ENCODE assay signal across 22 cellular contexts in the genomic region with DNA sequence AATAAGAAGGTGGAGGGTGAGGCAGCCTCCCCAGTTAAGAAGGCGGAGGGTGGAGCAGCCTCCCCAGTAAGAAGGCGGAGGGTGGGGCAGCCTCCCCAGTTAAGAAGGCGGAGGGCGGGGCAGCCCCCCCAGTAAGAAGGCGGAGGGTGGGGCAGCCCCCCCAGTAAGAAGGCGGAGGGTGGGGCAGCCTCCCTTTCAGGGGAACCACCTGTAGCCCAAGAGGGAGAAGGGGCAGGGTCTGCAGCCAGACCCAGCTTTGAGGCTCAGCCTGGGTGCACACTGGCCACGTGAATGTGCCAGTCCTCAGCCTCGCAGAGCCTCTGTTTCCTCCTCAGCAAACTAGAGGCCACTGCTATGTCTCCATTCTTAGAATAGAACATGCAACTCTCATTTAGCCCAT. TPM values are rescaled to one million over a fixed set of nuclear protein-coding genes. Genes with fewer than 3 reads are reported as not detected.
"Had no signal": no experiment of that assay in that cellular context is flagged by ENCODE, and none has a peak within 500 bp of the region (broad histone marks: within the 10 kb centered on the region; RNA-seq: fewer than 3 reads in every experiment).

No MANE protein-coding gene starts in this region.

- H3K4me1 ChIP-seq: adrenal gland, esophagus muscularis mucosa, spleen, stomach, thyroid gland had no signal

- FAIRE-seq: colon, keratinocyte, urothelium cell line had no signal

- H3K27ac ChIP-seq: adrenal gland, cardiac muscle cell, esophagus muscularis mucosa, hepatocyte, spleen, stomach, thyroid gland had no signal

- H3K9me3 ChIP-seq: adrenal gland, spleen, stomach, thyroid gland had no signal

- H3K9me3 Mint-ChIP-seq: activated B cell treated with CpG ODN at 0.5 μM for 24 hours; activated T-helper 17 cell treated with anti-CD3 and anti-CD28 coated beads, Interleukin-2, amount 50 U/mL, for 72 hours; natural killer cell treated with Interleukin-12 subunit alpha and Interleukin-12 subunit beta and Interleukin-15 and Interleukin-18, amount 100 ng/mL, for 72 hours had no signal

- H3K36me3 Mint-ChIP-seq: natural killer cell treated with Interleukin-12 subunit alpha and Interleukin-12 subunit beta and Interleukin-15 and Interleukin-18, amount 100 ng/mL, for 72 hours had no signal

- H3K4me3 ChIP-seq: adrenal gland, cardiac muscle cell, esophagus muscularis mucosa, hepatocyte, spleen, stomach, thyroid gland had no signal

- H3K4me3 Mint-ChIP-seq: activated B cell treated with CpG ODN at 0.5 μM for 24 hours; activated T-helper 17 cell treated with anti-CD3 and anti-CD28 coated beads, Interleukin-2, amount 50 U/mL, for 72 hours; natural killer cell treated with Interleukin-12 subunit alpha and Interleukin-12 subunit beta and Interleukin-15 and Interleukin-18, amount 100 ng/mL, for 72 hours had no signal

- H3K36me3 ChIP-seq: adrenal gland, cardiac muscle cell, esophagus muscularis mucosa, spleen, stomach, thyroid gland had no signal

- H3K27ac Mint-ChIP-seq: activated B cell treated with CpG ODN at 0.5 μM for 24 hours; activated T-helper 17 cell treated with anti-CD3 and anti-CD28 coated beads, Interleukin-2, amount 50 U/mL, for 72 hours; natural killer cell treated with Interleukin-12 subunit alpha and Interleukin-12 subunit beta and Interleukin-15 and Interleukin-18, amount 100 ng/mL, for 72 hours had no signal

- DNase-seq: activated CD4-positive, alpha-beta T cell treated with anti-CD3 and anti-CD28 coated beads for 48 hours; activated naive CD4-positive, alpha-beta T cell treated with anti-CD3 and anti-CD28 coated beads, Interleukin-2, amount 50 U/mL, for 16 hours; left ventricle myocardium superior; occipital lobe; SW 1271; thyroid gland had no signal

- H3K4me1 Mint-ChIP-seq: activated B cell treated with CpG ODN at 0.5 μM for 24 hours; activated T-helper 17 cell treated with anti-CD3 and anti-CD28 coated beads, Interleukin-2, amount 50 U/mL, for 72 hours had no signal

- ATAC-seq: activated T-helper 17 cell treated with anti-CD3 and anti-CD28 coated beads, Interleukin-2, amount 50 U/mL, for 72 hours; left ventricle myocardium superior; sciatic nerve had no signal

RNA-seq across cellular contexts. Expression of gene HMX1, which starts 52.6 kb away (rescaled TPM):
- total RNA-seq: activated B cell treated with CpG ODN at 0.5 μM for 24 hours; activated T-helper 17 cell treated with anti-CD3 and anti-CD28 coated beads, Interleukin-2, amount 50 U/mL, for 72 hours; adrenal gland; cardiac muscle cell; hepatocyte; left ventricle myocardium superior; mesenteric fat pad; natural killer cell treated with Interleukin-12 subunit alpha and Interleukin-12 subunit beta and Interleukin-15 and Interleukin-18, amount 100 ng/mL, for 72 hours; pulmonary artery endothelial cell; sciatic nerve; spleen; T-helper 2 cell treated with Interferon-gamma antibody and Interleukin-4, amounts not matched to agents 100 ng/mL and 5 ng/mL, for 36 hours had no signal
- polyA plus RNA-seq: adrenal gland, hepatocyte, keratinocyte, spleen, stomach had no signal
